In the genomic region with DNA sequence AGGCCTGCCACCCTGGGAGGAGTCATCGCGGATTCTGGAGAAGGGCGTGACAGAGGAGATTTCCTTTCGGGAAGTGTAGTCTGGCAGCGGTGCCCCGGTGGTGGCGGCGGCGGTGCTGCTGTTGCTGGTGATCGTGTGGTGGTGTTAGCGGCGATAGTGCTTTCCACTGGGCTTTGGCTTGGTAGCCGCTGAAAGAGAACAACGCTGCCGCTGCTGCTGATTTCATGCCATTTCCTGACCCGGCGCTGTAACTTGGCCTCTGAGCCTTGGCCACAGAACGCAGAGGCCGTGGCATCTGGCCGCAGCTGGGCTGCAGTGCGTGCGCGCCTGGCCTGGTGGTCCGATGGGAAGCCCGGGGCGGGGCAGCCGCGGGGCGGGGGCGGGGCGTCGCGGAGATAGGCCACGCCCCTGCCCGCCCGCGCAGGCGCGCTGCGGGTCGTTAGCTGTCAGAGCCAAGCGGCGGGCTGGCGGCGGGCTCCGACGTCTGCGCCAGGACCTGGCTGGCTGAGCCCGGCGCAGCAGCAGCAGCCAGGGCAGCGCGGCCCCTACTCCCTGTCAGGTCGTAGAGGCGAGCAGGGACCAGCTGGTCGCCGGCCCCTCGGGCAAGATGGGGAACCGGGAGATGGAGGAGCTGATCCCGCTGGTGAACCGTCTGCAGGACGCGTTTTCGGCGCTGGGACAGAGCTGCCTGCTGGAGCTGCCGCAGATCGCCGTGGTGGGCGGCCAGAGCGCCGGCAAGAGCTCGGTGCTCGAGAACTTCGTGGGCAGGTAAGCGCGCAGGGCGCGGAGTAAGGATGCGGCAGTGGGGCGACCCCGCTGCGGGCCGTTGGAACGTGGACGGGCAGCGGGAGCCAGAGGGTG, we compare ENCODE assay signal across 1 cellular context.
A peak's percentile ranks its signal among the peaks of the same experiment; 100 is the strongest.
TF ChIP-seq lines count a peak whose summit lies in the region.

Gene DNM3 (plus strand): TSS at position 449 of the 861 bp plus-strand sequence. CDS start 159 bp downstream, at position 608.

TF ChIP-seq in H1, 55 proteins besides CTCF, POLR2A, EP300 and RAD21:
- TF ChIP-seq ASH2L (IDR thresholded peaks at IDR 0.05; ENCODE audit: low read length): peak; percentile 35
- TF ChIP-seq TAF1 (IDR thresholded peaks at IDR 0.05; ENCODE audit: low read depth, low read length): peak; percentile 79; the same call in 1 of the 2 replicates
- no peak for TF ChIP-seq MAFK (IDR thresholded peaks at IDR 0.05; ENCODE audit: low read depth, low read length)
- TF ChIP-seq TBP (IDR thresholded peaks at IDR 0.05; ENCODE audit: low read depth, low read length): peak; percentile 72
- TF ChIP-seq EGR1 (IDR thresholded peaks at IDR 0.05; ENCODE audit: borderline replicate concordance, low read depth, low read length): no peak
- TF ChIP-seq NRF1 (IDR thresholded peaks at IDR 0.05; ENCODE audit: low read depth, low read length): peak; percentile 76
- TF ChIP-seq SIN3A (conservative IDR thresholded peaks at IDR 0.05 in 1 of 2, IDR thresholded peaks at IDR 0.05 in 1 of 2; ENCODE audit: low read depth in 1 of 2, low read length in 2 of 2): peak; percentile 83 to 94; a peak in 3 of 4 replicates
- TF ChIP-seq RNF2 (IDR thresholded peaks at IDR 0.05; ENCODE audit: borderline replicate concordance, low read depth, low read length, missing control alignments, poor library complexity, severe bottlenecking): no peak
- no peak for TF ChIP-seq BCL11A (IDR thresholded peaks at IDR 0.05; ENCODE audit: low read depth in 2 of 2, low read length in 2 of 2)
- TF ChIP-seq POLR2AphosphoS5 (IDR thresholded peaks at IDR 0.05; ENCODE audit: low read depth, low read length): peak; percentile 78
- peak; percentile 73 for TF ChIP-seq KDM4A (IDR thresholded peaks at IDR 0.05; ENCODE audit: low read depth, low read length, severe bottlenecking)
- TF ChIP-seq, protein P1, sequence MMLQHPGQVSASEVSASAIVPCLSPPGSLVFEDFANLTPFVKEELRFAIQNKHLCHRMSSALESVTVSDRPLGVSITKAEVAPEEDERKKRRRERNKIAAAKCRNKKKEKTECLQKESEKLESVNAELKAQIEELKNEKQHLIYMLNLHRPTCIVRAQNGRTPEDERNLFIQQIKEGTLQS (IDR thresholded peaks at IDR 0.05; ENCODE audit: insufficient read depth, low read depth, low read length): no peak
- peak; percentile 88; the same call in 1 of the 2 replicates for TF ChIP-seq RBBP5 (IDR thresholded peaks at IDR 0.05; ENCODE audit: borderline replicate concordance, low read depth, low read length)
- 0 out of 2 replicates have a peak, but pooled peaks have one; percentile 58 for TF ChIP-seq SP4 (IDR thresholded peaks at IDR 0.05; ENCODE audit: low read length)
- TF ChIP-seq RXRA (IDR thresholded peaks at IDR 0.05; ENCODE audit: insufficient read depth, low read depth, low read length): no peak
- TF ChIP-seq, protein P2, sequence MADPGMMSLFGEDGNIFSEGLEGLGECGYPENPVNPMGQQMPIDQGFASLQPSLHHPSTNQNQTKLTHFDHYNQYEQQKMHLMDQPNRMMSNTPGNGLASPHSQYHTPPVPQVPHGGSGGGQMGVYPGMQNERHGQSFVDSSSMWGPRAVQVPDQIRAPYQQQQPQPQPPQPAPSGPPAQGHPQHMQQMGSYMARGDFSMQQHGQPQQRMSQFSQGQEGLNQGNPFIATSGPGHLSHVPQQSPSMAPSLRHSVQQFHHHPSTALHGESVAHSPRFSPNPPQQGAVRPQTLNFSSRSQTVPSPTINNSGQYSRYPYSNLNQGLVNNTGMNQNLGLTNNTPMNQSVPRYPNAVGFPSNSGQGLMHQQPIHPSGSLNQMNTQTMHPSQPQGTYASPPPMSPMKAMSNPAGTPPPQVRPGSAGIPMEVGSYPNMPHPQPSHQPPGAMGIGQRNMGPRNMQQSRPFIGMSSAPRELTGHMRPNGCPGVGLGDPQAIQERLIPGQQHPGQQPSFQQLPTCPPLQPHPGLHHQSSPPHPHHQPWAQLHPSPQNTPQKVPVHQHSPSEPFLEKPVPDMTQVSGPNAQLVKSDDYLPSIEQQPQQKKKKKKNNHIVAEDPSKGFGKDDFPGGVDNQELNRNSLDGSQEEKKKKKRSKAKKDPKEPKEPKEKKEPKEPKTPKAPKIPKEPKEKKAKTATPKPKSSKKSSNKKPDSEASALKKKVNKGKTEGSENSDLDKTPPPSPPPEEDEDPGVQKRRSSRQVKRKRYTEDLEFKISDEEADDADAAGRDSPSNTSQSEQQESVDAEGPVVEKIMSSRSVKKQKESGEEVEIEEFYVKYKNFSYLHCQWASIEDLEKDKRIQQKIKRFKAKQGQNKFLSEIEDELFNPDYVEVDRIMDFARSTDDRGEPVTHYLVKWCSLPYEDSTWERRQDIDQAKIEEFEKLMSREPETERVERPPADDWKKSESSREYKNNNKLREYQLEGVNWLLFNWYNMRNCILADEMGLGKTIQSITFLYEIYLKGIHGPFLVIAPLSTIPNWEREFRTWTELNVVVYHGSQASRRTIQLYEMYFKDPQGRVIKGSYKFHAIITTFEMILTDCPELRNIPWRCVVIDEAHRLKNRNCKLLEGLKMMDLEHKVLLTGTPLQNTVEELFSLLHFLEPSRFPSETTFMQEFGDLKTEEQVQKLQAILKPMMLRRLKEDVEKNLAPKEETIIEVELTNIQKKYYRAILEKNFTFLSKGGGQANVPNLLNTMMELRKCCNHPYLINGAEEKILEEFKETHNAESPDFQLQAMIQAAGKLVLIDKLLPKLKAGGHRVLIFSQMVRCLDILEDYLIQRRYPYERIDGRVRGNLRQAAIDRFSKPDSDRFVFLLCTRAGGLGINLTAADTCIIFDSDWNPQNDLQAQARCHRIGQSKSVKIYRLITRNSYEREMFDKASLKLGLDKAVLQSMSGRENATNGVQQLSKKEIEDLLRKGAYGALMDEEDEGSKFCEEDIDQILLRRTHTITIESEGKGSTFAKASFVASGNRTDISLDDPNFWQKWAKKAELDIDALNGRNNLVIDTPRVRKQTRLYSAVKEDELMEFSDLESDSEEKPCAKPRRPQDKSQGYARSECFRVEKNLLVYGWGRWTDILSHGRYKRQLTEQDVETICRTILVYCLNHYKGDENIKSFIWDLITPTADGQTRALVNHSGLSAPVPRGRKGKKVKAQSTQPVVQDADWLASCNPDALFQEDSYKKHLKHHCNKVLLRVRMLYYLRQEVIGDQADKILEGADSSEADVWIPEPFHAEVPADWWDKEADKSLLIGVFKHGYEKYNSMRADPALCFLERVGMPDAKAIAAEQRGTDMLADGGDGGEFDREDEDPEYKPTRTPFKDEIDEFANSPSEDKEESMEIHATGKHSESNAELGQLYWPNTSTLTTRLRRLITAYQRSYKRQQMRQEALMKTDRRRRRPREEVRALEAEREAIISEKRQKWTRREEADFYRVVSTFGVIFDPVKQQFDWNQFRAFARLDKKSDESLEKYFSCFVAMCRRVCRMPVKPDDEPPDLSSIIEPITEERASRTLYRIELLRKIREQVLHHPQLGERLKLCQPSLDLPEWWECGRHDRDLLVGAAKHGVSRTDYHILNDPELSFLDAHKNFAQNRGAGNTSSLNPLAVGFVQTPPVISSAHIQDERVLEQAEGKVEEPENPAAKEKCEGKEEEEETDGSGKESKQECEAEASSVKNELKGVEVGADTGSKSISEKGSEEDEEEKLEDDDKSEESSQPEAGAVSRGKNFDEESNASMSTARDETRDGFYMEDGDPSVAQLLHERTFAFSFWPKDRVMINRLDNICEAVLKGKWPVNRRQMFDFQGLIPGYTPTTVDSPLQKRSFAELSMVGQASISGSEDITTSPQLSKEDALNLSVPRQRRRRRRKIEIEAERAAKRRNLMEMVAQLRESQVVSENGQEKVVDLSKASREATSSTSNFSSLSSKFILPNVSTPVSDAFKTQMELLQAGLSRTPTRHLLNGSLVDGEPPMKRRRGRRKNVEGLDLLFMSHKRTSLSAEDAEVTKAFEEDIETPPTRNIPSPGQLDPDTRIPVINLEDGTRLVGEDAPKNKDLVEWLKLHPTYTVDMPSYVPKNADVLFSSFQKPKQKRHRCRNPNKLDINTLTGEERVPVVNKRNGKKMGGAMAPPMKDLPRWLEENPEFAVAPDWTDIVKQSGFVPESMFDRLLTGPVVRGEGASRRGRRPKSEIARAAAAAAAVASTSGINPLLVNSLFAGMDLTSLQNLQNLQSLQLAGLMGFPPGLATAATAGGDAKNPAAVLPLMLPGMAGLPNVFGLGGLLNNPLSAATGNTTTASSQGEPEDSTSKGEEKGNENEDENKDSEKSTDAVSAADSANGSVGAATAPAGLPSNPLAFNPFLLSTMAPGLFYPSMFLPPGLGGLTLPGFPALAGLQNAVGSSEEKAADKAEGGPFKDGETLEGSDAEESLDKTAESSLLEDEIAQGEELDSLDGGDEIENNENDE (IDR thresholded peaks at IDR 0.05; ENCODE audit: insufficient replicate concordance, low read length): no peak
- peak; percentile 68; the same call in 1 of the 2 replicates for TF ChIP-seq PHF8 (conservative IDR thresholded peaks at IDR 0.05; ENCODE audit: low read depth, low read length)
- no peak for TF ChIP-seq BACH1 (IDR thresholded peaks at IDR 0.05; ENCODE audit: low read length)
- TF ChIP-seq SAP30 (IDR thresholded peaks at IDR 0.05; ENCODE audit: insufficient read depth, insufficient replicate concordance, low read length): no peak
- 0 out of 2 replicates have a peak, but pooled peaks have one; percentile 14 for TF ChIP-seq E2F6 (IDR thresholded peaks at IDR 0.05)
- TF ChIP-seq KDM1A (IDR thresholded peaks at IDR 0.05; ENCODE audit: borderline replicate concordance, low read length): no peak
- peak in 1 of 2 experiments; percentile 85; a peak in 1 of 4 replicates for TF ChIP-seq HDAC2 (IDR thresholded peaks at IDR 0.05; ENCODE audit: borderline replicate concordance in 1 of 2, low read depth in 2 of 2, low read length in 2 of 2)
- TF ChIP-seq EZH2 (IDR thresholded peaks at IDR 0.05; ENCODE audit: low read depth, low read length, severe bottlenecking): no peak
